In genomic region chr16:1292208-1292607, GRCh38 we compare ENCODE assay signal across 16 cellular contexts. TPM values are rescaled to one million over a fixed set of nuclear protein-coding genes. Genes with fewer than 3 reads are reported as not detected.
"Had no signal": no experiment of that assay in that cellular context is flagged by ENCODE, and none has a peak within 500 bp of the region (broad histone marks: within the 10 kb centered on the region; RNA-seq: fewer than 3 reads in every experiment).

No MANE protein-coding gene starts in this region.

RNA-seq across cellular contexts. Expression of gene TPSD1, which starts 36.3 kb away (rescaled TPM):
- total RNA-seq: activated naive CD4-positive, alpha-beta T cell treated with anti-CD3 and anti-CD28 coated beads for 36 hours; activated naive CD4-positive, alpha-beta T cell treated with anti-CD3 and anti-CD28 coated beads, Interleukin-2, amount 50 U/mL, for 72 hours; activated naive CD8-positive, alpha-beta T cell treated with anti-CD3 and anti-CD28 coated beads for 36 hours; activated naive CD8-positive, alpha-beta T cell treated with anti-CD3 and anti-CD28 coated beads, Interleukin-2, amount 10 ng/mL, durations not matched to agents 7 days and 5 days; activated T-cell treated with anti-CD3 and anti-CD28 coated beads, Interleukin-2, amount 50 U/mL, for 72 hours; activated T-helper 1 cell treated with anti-CD3 and anti-CD28 coated beads, Interleukin-12 subunit alpha, Interleukin-12 subunit beta, Interleukin-2, Interleukin-4 antibody, amounts not matched to agents 30 ng/mL and 10 ng/mL and 1 ng/mL, durations not matched to agents 14 hours and 24 hours and 36 hours; activated T-helper 17 cell treated with anti-CD3 and anti-CD28 coated beads, Interleukin-2, amount 50 U/mL, for 72 hours; activated T-helper 2 cell treated with anti-CD3 and anti-CD28 coated beads, Interferon-gamma antibody, Interleukin-2, Interleukin-4, amounts not matched to agents 10 μg/mL and 5 μg/mL and 100 μg/mL, durations not matched to agents 14 hours and 24 hours and 36 hours; adrenal gland; aorta; astrocyte; bronchial epithelial cell; cardiac muscle cell; cardiac septum; cerebellum; chondrocyte had no signal
- polyA plus RNA-seq: cardiac muscle cell had no signal

RNA-seq across cellular contexts. Expression of gene TPSAB1, which starts 51.7 kb away (rescaled TPM):
- total RNA-seq: activated naive CD4-positive, alpha-beta T cell treated with anti-CD3 and anti-CD28 coated beads for 36 hours; activated naive CD8-positive, alpha-beta T cell treated with anti-CD3 and anti-CD28 coated beads for 36 hours; activated naive CD8-positive, alpha-beta T cell treated with anti-CD3 and anti-CD28 coated beads, Interleukin-2, amount 10 ng/mL, durations not matched to agents 7 days and 5 days; activated T-helper 1 cell treated with anti-CD3 and anti-CD28 coated beads, Interleukin-12 subunit alpha, Interleukin-12 subunit beta, Interleukin-2, Interleukin-4 antibody, amounts not matched to agents 30 ng/mL and 10 ng/mL and 1 ng/mL, durations not matched to agents 14 hours and 24 hours and 36 hours; activated T-helper 2 cell treated with anti-CD3 and anti-CD28 coated beads, Interferon-gamma antibody, Interleukin-2, Interleukin-4, amounts not matched to agents 10 μg/mL and 5 μg/mL and 100 μg/mL, durations not matched to agents 14 hours and 24 hours and 36 hours; astrocyte; bronchial epithelial cell; cardiac muscle cell; chondrocyte had no signal
- polyA plus RNA-seq: cardiac muscle cell had no signal
